Comparison of ENCODE assay signal across 17 cellular contexts in genomic region chr11:70278994-70279393, GRCh38.
"Had no signal": no experiment of that assay in that cellular context is flagged by ENCODE, and none has a peak within 500 bp of the region (broad histone marks: within the 10 kb centered on the region; RNA-seq: fewer than 3 reads in every experiment).

No MANE protein-coding gene starts in this region.

- DNase-seq: activated naive CD4-positive, alpha-beta T cell treated with anti-CD3 and anti-CD28 coated beads for 36 hours; activated T-cell treated with anti-CD3 and anti-CD28 coated beads for 4 hours; cortex of kidney; effector CD8-positive, alpha-beta T cell; foreskin fibroblast; glutamatergic neuron; left cardiac atrium; lower lobe of right lung; ovary; stimulated activated CD4-positive, alpha-beta T cell treated with anti-CD3 and anti-CD28 coated beads, Interleukin-1b, Interleukin-23, amount 100 ng/mL, for 48 hours; stomach; T-helper 9 cell had no signal

- H3K9me3 ChIP-seq: lower lobe of right lung, ovary, stomach, thoracic aorta had no signal

- H3K4me3 Mint-ChIP-seq: activated naive CD4-positive, alpha-beta T cell treated with anti-CD3 and anti-CD28 coated beads for 36 hours; mesothelial cell of epicardium; neural crest cell had no signal

- H3K27ac ChIP-seq: lower lobe of right lung, ovary, stomach, thoracic aorta had no signal

- H3K36me3 ChIP-seq: ovary had no signal

- H3K9me3 Mint-ChIP-seq: activated naive CD4-positive, alpha-beta T cell treated with anti-CD3 and anti-CD28 coated beads for 36 hours; activated T-helper 2 cell treated with anti-CD3 and anti-CD28 coated beads, Interferon-gamma antibody, Interleukin-2, Interleukin-4, amounts not matched to agents 10 μg/mL and 5 μg/mL and 100 μg/mL, durations not matched to agents 14 hours and 24 hours and 36 hours; mesothelial cell of epicardium; neural crest cell had no signal

- H3K27ac Mint-ChIP-seq: activated naive CD4-positive, alpha-beta T cell treated with anti-CD3 and anti-CD28 coated beads for 36 hours; activated T-helper 2 cell treated with anti-CD3 and anti-CD28 coated beads, Interferon-gamma antibody, Interleukin-2, Interleukin-4, amounts not matched to agents 10 μg/mL and 5 μg/mL and 100 μg/mL, durations not matched to agents 14 hours and 24 hours and 36 hours; mesothelial cell of epicardium had no signal

- H3K27me3 ChIP-seq: ovary, stomach had no signal

- H3K4me3 ChIP-seq: lower lobe of right lung, ovary, stomach, thoracic aorta had no signal

- ATAC-seq: activated CD4-positive, CD25-positive, alpha-beta regulatory T cell treated with anti-CD3 and anti-CD28 coated beads, Interleukin-2, amount 50 U/mL, for 24 hours; left cardiac atrium had no signal
